In the genomic region with DNA sequence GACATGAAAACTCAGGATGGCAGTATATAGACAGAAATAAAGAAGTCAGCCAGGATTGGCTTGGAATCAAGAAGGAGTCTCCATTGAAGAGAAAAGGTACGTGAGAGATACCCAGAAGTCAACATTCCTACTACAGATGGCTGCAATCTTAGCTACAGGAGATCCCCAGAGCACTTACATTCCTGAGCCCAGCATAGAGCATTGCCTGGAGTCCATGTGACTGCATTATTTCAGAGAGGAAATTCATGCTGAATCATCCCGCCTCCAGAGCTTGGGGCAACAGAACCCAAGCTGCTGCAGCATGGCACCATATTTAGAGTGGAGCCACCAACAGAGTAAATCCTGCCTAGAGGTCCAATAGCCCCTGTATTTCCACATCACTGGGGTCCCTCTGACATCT, we compare ENCODE assay signal across 21 cellular contexts.
"Had no signal": no experiment of that assay in that cellular context is flagged by ENCODE, and none has a peak within 500 bp of the region (broad histone marks: within the 10 kb centered on the region; RNA-seq: fewer than 3 reads in every experiment).

No MANE protein-coding gene starts in this region.

- H3K4me3 ChIP-seq: ascending aorta, esophagus squamous epithelium, lower lobe of right lung, right lobe of liver, smooth muscle cell, testis, upper lobe of left lung had no signal

- H3K9me3 ChIP-seq: esophagus squamous epithelium, lower lobe of right lung, right lobe of liver, testis, upper lobe of left lung had no signal

- H3K4me1 ChIP-seq: ascending aorta, esophagus squamous epithelium, lower lobe of right lung, parathyroid adenoma, right lobe of liver, testis, upper lobe of left lung had no signal

- DNase-seq: activated CD4-positive, alpha-beta T cell treated with anti-CD3 and anti-CD28 coated beads, Interleukin-2, amount 50 U/mL, for 1 hour; activated CD4-positive, CD25-positive, alpha-beta regulatory T cell treated with anti-CD3 and anti-CD28 coated beads, Interleukin-2, amount 50 U/mL, for 72 hours; activated CD8-positive, alpha-beta memory T cell treated with anti-CD3 and anti-CD28 coated beads, Interleukin-2, amount 50 U/mL, for 4 hours; activated effector memory CD4-positive, alpha-beta T cell treated with Interleukin-2 at 50 U/mL for 16 hours; activated naive CD4-positive, alpha-beta T cell treated with anti-CD3 and anti-CD28 coated beads, Interleukin-2, amount 50 U/mL, for 16 hours; activated T-cell treated with anti-CD3 and anti-CD28 coated beads, Interleukin-2, amount 50 U/mL, for 4 hours; dermis blood vessel endothelial cell; effector memory CD4-positive, alpha-beta T cell; esophagus squamous epithelium; hippocampal formation; lower lobe of right lung; right lobe of liver; stimulated activated CD4-positive, alpha-beta T cell treated with anti-CD3 and anti-CD28 coated beads, Interleukin-4, amount 100 ng/mL, for 24 hours; T-helper 2 cell; testis; upper lobe of left lung had no signal

- H3K36me3 ChIP-seq: ascending aorta, esophagus squamous epithelium, lower lobe of right lung, right lobe of liver, upper lobe of left lung had no signal

- H3K79me2 ChIP-seq: parathyroid adenoma had no signal

- H3K4me2 ChIP-seq: smooth muscle cell had no signal

- H3K27ac ChIP-seq: ascending aorta, esophagus squamous epithelium, lower lobe of right lung, parathyroid adenoma, right lobe of liver, testis, upper lobe of left lung, VCaP had no signal

- H3K27me3 ChIP-seq: ascending aorta, esophagus squamous epithelium, right lobe of liver, testis, upper lobe of left lung had no signal

- H3K9ac ChIP-seq: parathyroid adenoma had no signal

- ATAC-seq: activated T-cell treated with anti-CD3 and anti-CD28 coated beads, Interleukin-2, amount 50 U/mL, for 4 hours; lower lobe of right lung; natural killer cell treated with Interleukin-12 subunit alpha and Interleukin-12 subunit beta and Interleukin-15 and Interleukin-18, amount 100 ng/mL, for 72 hours; right lobe of liver had no signal

- H2AFZ ChIP-seq: parathyroid adenoma had no signal
